8 cellular contexts compared by ENCODE assay signal in genomic region chr22:31556627-31557203, GRCh38.
DNase-seq lines count a peak whose midpoint lies in the region; ATAC-seq and TF ChIP-seq lines count a peak whose summit lies in the region.

No MANE protein-coding gene starts in this region.

- peaks cover 8% of the 10 kb centered on the region for H3K36me3 Mint-ChIP-seq in nephron (ENCODE audit: low read depth)

- H3K4me3 Mint-ChIP-seq in nephron = no peak overlapping the region

- intact Hi-C loops in OCI-LY7 (cut with micrococcal nuclease; ENCODE audit: unreplicated experiment) = loop anchor here (1.0 kb wide), 1 partner anchor 74 kb away; no protein-coding TSS in a partner anchor

- H3K36me3 ChIP-seq in GM06990 (ENCODE audit: control insufficient read depth, insufficient read depth, low read length) = no peaks in the 10 kb centered on the region; the same call in none of the 2 replicates
- peaks cover 59% of the 10 kb centered on the region for H3K36me3 ChIP-seq in OCI-LY7 (ENCODE audit: insufficient read depth, low read length)

- no peak overlapping the region for H3K27ac Mint-ChIP-seq in nephron

- H3K27me3 Mint-ChIP-seq in nephron (ENCODE audit: low read depth) = no peaks in the 10 kb centered on the region

- H3K4me3 ChIP-seq in GM06990 (replicated peaks; ENCODE audit: low read depth, low read length) (no peak overlapping the region), OCI-LY7 (ENCODE audit: low read depth, low read length, poor library complexity, severe bottlenecking) (no peak overlapping the region)

- peak; percentile 57 for TF ChIP-seq CTCF in GM06990 (IDR thresholded peaks at IDR 0.05; ENCODE audit: insufficient read depth, low read length, poor library complexity, severe bottlenecking)
- peak; percentile 83 for TF ChIP-seq CTCF in OCI-LY7 (conservative IDR thresholded peaks at IDR 0.05; ENCODE audit: low read length)
- peak; percentile 59 to 70 (median 59) for TF ChIP-seq CTCF in nephron (IDR thresholded peaks at IDR 0.05; ENCODE audit: unreplicated experiment in 3 of 3)

- peaks cover 4% of the 10 kb centered on the region for H3K4me1 Mint-ChIP-seq in nephron

- H4K20me1 ChIP-seq in OCI-LY7 (ENCODE audit: insufficient read depth, low read length) = no peaks in the 10 kb centered on the region

- BruUV-seq in OCI-LY7 (replicated peaks; lab: Mats Ljungman, UMichigan) = no TSS peak

- CTCF ChIA-PET in OCI-LY7 (lab: Charles Lee; ENCODE audit: unreplicated experiment) = no interaction called here

- DNase-seq in AG20443 (ENCODE audit: low spot score) = peak; percentile 72
- no peak for DNase-seq in GM06990 (ENCODE audit: extremely low read depth, insufficient read length)
- DNase-seq in OCI-LY7 (ENCODE audit: low spot score) = peak; percentile 38
- peak; percentile 54 for DNase-seq in epidermal melanocyte (ENCODE audit: insufficient read length, low spot score)
- DNase-seq in mesenteric fat pad (ENCODE audit: low spot score) = no peak
- no peak for DNase-seq in NCI-H2029 (lab: John Stamatoyannopoulos, UW)

- H3K79me2 ChIP-seq in OCI-LY7 (ENCODE audit: insufficient read depth, low read depth, low read length) = no peaks in the 10 kb centered on the region

- no peaks in the 10 kb centered on the region for H3K9me3 Mint-ChIP-seq in nephron

- no peak overlapping the region for H3K4me2 ChIP-seq in OCI-LY7 (ENCODE audit: low read length)

- H2AFZ ChIP-seq in OCI-LY7 (ENCODE audit: low read length) = no peak overlapping the region

- no peaks in the 10 kb centered on the region for H3K27me3 ChIP-seq in GM06990 (replicated peaks; ENCODE audit: control insufficient read depth, insufficient read depth, low read length)

- POLR2A ChIA-PET in OCI-LY7 (lab: Charles Lee) = no interaction called here

- no peak for ATAC-seq in GM21381 (IDR thresholded peaks at IDR 0.05; ENCODE audit: unreplicated experiment)

- H3K4me1 ChIP-seq in OCI-LY7 (ENCODE audit: insufficient read depth, low read length, poor library complexity, severe bottlenecking) = peaks cover 21% of the 10 kb centered on the region

- no peaks in the 10 kb centered on the region for H3K9me3 ChIP-seq in OCI-LY7 (ENCODE audit: low read length)

- no peak overlapping the region for H3K27ac ChIP-seq in OCI-LY7 (ENCODE audit: low read depth, low read length, poor library complexity, severe bottlenecking)

- no peaks in the 10 kb centered on the region for H3K9me2 ChIP-seq in OCI-LY7 (ENCODE audit: insufficient read depth, low read length)

Comparison
In these comparisons a context has a peak if more than half of its experiments do, and no peak if none do; other contexts are left out.
1. DNase-seq: peak in AG20443 (single experiment), OCI-LY7 (single experiment) and epidermal melanocyte (single experiment); none in GM06990 (single experiment), mesenteric fat pad (single experiment) and NCI-H2029 (single experiment).
2. Peak in every context shown above with its lines, with median percentiles within 50 percentile points of each other: CTCF ChIP-seq.